ENCODE assay signal across 8 cellular contexts in the genomic region with DNA sequence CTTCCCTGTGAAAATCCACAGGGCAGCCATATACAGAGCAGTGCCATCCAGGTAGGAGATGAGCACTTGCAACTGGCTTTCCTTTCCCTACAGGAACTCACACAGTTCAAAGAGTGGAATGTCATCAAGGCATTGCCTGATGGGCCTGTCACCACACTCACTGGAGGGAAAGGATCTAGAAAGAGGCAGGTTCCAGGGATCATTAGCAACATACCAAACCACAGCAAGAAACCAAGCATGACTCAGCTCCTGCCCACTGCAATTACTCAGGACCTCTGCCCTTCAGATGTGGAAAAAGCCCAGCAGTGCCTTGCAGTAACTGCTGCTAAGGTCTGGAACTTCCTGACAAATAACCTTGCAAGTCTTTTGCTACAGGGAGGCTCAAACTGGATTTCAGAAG.
DNase-seq lines count a peak whose midpoint lies in the region; ATAC-seq and TF ChIP-seq lines count a peak whose summit lies in the region.

No MANE protein-coding gene starts in this region.

- peak; percentile 43 for DNase-seq in AG09319 (ENCODE audit: extremely low read depth, low read depth)
- peak; percentile 75 for DNase-seq in HFF-Myc (ENCODE audit: extremely low read depth, low read depth)
- DNase-seq in T1000 (lab: John Stamatoyannopoulos, UW) = peak; percentile 3
- DNase-seq in glomerular visceral epithelial cell (ENCODE audit: extremely low spot score) = peak; percentile 85
- no peak for DNase-seq in type B pancreatic cell (ENCODE audit: extremely low spot score, unreplicated experiment)
- no peak for DNase-seq in HAP-1 (ENCODE audit: low spot score in 2 of 2)

- H3K9me3 Mint-ChIP-seq in type B pancreatic cell = no peaks in the 10 kb centered on the region

- ATAC-seq in HG03175 (IDR thresholded peaks at IDR 0.05; ENCODE audit: unreplicated experiment) = no peak
- no peak for ATAC-seq in GM21737 (IDR thresholded peaks at IDR 0.05; ENCODE audit: unreplicated experiment)

- peaks cover 3% of the 10 kb centered on the region; the same call in 1 of the 2 replicates for H3K36me3 ChIP-seq in HAP-1 (replicated peaks)

- H3K4me3 ChIP-seq in HFF-Myc (replicated peaks; ENCODE audit: low read depth, low read length) (no peak overlapping the region), HAP-1 (no peak overlapping the region)

- H3K36me3 Mint-ChIP-seq in type B pancreatic cell = no peaks in the 10 kb centered on the region

- H3K9me3 ChIP-seq in HAP-1 = no peaks in the 10 kb centered on the region

- TF ChIP-seq CTCF in AG09319 (IDR thresholded peaks at IDR 0.05; ENCODE audit: low read depth, low read length) (no peak), HFF-Myc (IDR thresholded peaks at IDR 0.05; ENCODE audit: low read depth, low read length, missing control alignments) (no peak), type B pancreatic cell (conservative IDR thresholded peaks at IDR 0.05) (no peak)

- in situ Hi-C loops in HAP-1 (cut with MboI; ENCODE audit: low sequenced_read_pairs) = no loop called here

- H3K4me3 Mint-ChIP-seq in type B pancreatic cell = no peak overlapping the region

- no peaks in the 10 kb centered on the region for H3K27me3 Mint-ChIP-seq in type B pancreatic cell

- H3K27me3 ChIP-seq in HAP-1 (ENCODE audit: low read depth) = no peaks in the 10 kb centered on the region

- peaks cover 3% of the 10 kb centered on the region for H3K4me1 ChIP-seq in HAP-1

- no peak overlapping the region for H3K27ac Mint-ChIP-seq in type B pancreatic cell

- peaks cover 7% of the 10 kb centered on the region for H3K4me1 Mint-ChIP-seq in type B pancreatic cell (ENCODE audit: unreplicated experiment)

Comparison
In these comparisons a context has a peak if more than half of its experiments do, and no peak if none do; other contexts are left out.
1. DNase-seq: peak in AG09319 (single experiment), HFF-Myc (single experiment), T1000 (single experiment) and glomerular visceral epithelial cell (single experiment); none in type B pancreatic cell (single experiment) and HAP-1 (0 of 2).